In genomic region chr11:65521777-65522521, GRCh38 we compare ENCODE assay signal across 7 cellular contexts. TPM values are rescaled to one million over a fixed set of nuclear protein-coding genes. Genes with fewer than 3 reads are reported as not detected.
DNase-seq lines count a peak whose midpoint lies in the region; ATAC-seq and TF ChIP-seq lines count a peak whose summit lies in the region.
"Not testable (repeated sequence)": the region's sequence is repeated elsewhere in the genome, so short reads cannot be mapped to it uniquely, and the experiment has no call there.

No MANE protein-coding gene starts in this region.

- peak overlapping the region; percentile 85 for H3K4me3 Mint-ChIP-seq in T-helper 17 cell
- H3K4me3 Mint-ChIP-seq in activated T-helper 1 cell treated with anti-CD3 and anti-CD28 coated beads, Interleukin-12 subunit alpha, Interleukin-12 subunit beta, Interleukin-2, Interleukin-4 antibody, amounts not matched to agents 30 ng/mL and 10 ng/mL and 1 ng/mL, durations not matched to agents 14 hours and 24 hours and 36 hours: peak overlapping the region; percentile 81
- H3K4me3 Mint-ChIP-seq in naive thymus-derived CD4-positive, alpha-beta T cell: peak overlapping the region; percentile 85 to 94 (median 86)
- not testable (repeated sequence) for H3K4me3 Mint-ChIP-seq in stimulated activated naive B cell treated with anti-CD40 and anti-IgM and Interleukin-4, amounts not matched to agents 10 μg/mL and 1 μg/mL and 100 μg/mL, for 72 hours

- H3K9me2 ChIP-seq in hepatocyte (replicated peaks; ENCODE audit: insufficient read depth): not testable (repeated sequence)

- TF ChIP-seq CTCF in hepatocyte (IDR thresholded peaks at IDR 0.05; ENCODE audit: poor library complexity): not testable (repeated sequence)

- H3K4me1 ChIP-seq in hepatocyte (ENCODE audit: insufficient read depth): peaks cover 31% of the 10 kb centered on the region
- peaks cover 27 to 34% of the 10 kb centered on the region in 2 donors for H3K4me1 ChIP-seq in naive thymus-derived CD4-positive, alpha-beta T cell (ENCODE audit: control insufficient read depth in 2 of 2, insufficient read depth in 2 of 2, low read length in 2 of 2)

- peaks cover 33% of the 10 kb centered on the region for H3K4me1 Mint-ChIP-seq in T-helper 17 cell
- peaks cover 34% of the 10 kb centered on the region for H3K4me1 Mint-ChIP-seq in activated T-helper 1 cell treated with anti-CD3 and anti-CD28 coated beads, Interleukin-12 subunit alpha, Interleukin-12 subunit beta, Interleukin-2, Interleukin-4 antibody, amounts not matched to agents 30 ng/mL and 10 ng/mL and 1 ng/mL, durations not matched to agents 14 hours and 24 hours and 36 hours (ENCODE audit: low read depth)
- H3K4me1 Mint-ChIP-seq in naive thymus-derived CD4-positive, alpha-beta T cell: peaks cover 27 to 49% (median 42%) of the 10 kb centered on the region in 7 donors
- H3K4me1 Mint-ChIP-seq in stimulated activated naive B cell treated with anti-CD40 and anti-IgM and Interleukin-4, amounts not matched to agents 10 μg/mL and 1 μg/mL and 100 μg/mL, for 72 hours: peaks cover 25 to 51% of the 10 kb centered on the region in 2 donors

- peak overlapping the region; percentile 72 for H3K4me2 ChIP-seq in hepatocyte

- H2AFZ ChIP-seq in hepatocyte: not testable (repeated sequence)

- H3K36me3 Mint-ChIP-seq in T-helper 17 cell (ENCODE audit: low read depth); activated T-helper 1 cell treated with anti-CD3 and anti-CD28 coated beads, Interleukin-12 subunit alpha, Interleukin-12 subunit beta, Interleukin-2, Interleukin-4 antibody, amounts not matched to agents 30 ng/mL and 10 ng/mL and 1 ng/mL, durations not matched to agents 14 hours and 24 hours and 36 hours (ENCODE audit: low read depth); naive thymus-derived CD4-positive, alpha-beta T cell; stimulated activated naive B cell treated with anti-CD40 and anti-IgM and Interleukin-4, amounts not matched to agents 10 μg/mL and 1 μg/mL and 100 μg/mL, for 72 hours: not testable (repeated sequence)

- H3K27me3 Mint-ChIP-seq in T-helper 17 cell; activated T-helper 1 cell treated with anti-CD3 and anti-CD28 coated beads, Interleukin-12 subunit alpha, Interleukin-12 subunit beta, Interleukin-2, Interleukin-4 antibody, amounts not matched to agents 30 ng/mL and 10 ng/mL and 1 ng/mL, durations not matched to agents 14 hours and 24 hours and 36 hours (ENCODE audit: insufficient read depth); naive thymus-derived CD4-positive, alpha-beta T cell; stimulated activated naive B cell treated with anti-CD40 and anti-IgM and Interleukin-4, amounts not matched to agents 10 μg/mL and 1 μg/mL and 100 μg/mL, for 72 hours: not testable (repeated sequence)

- ATAC-seq in T-helper 17 cell; naive thymus-derived CD4-positive, alpha-beta T cell; stimulated activated naive B cell treated with anti-CD40 and anti-IgM and Interleukin-4, amounts not matched to agents 10 μg/mL and 1 μg/mL and 100 μg/mL, for 72 hours (replicated peaks): not testable (repeated sequence)

- not testable (repeated sequence) for H3K4me3 ChIP-seq in hepatocyte
- H3K4me3 ChIP-seq in naive thymus-derived CD4-positive, alpha-beta T cell (ENCODE audit: low read length): peak overlapping the region; percentile 46

- 36% methylated on average over 20 of the region's 20 CpGs for WGBS in hepatocyte (ENCODE audit: low lambda C conversion rate, missing lambda C conversion rate)

- H3K9me3 ChIP-seq in T-helper 17 cell (ENCODE audit: control insufficient read depth, low read length, poor library complexity, severe bottlenecking); hepatocyte (ENCODE audit: low read depth); naive thymus-derived CD4-positive, alpha-beta T cell (ENCODE audit: control insufficient read depth in 2 of 3, low read length in 3 of 3): not testable (repeated sequence)

- H3K27ac Mint-ChIP-seq in T-helper 17 cell: peak overlapping the region; percentile 83
- peak overlapping the region; percentile 31 for H3K27ac Mint-ChIP-seq in activated T-helper 1 cell treated with anti-CD3 and anti-CD28 coated beads, Interleukin-12 subunit alpha, Interleukin-12 subunit beta, Interleukin-2, Interleukin-4 antibody, amounts not matched to agents 30 ng/mL and 10 ng/mL and 1 ng/mL, durations not matched to agents 14 hours and 24 hours and 36 hours
- H3K27ac Mint-ChIP-seq in naive thymus-derived CD4-positive, alpha-beta T cell: peak overlapping the region; percentile 76 to 98 (median 93)
- H3K27ac Mint-ChIP-seq in stimulated activated naive B cell treated with anti-CD40 and anti-IgM and Interleukin-4, amounts not matched to agents 10 μg/mL and 1 μg/mL and 100 μg/mL, for 72 hours: peak overlapping the region; percentile 20

- intact Hi-C loops in activated T-helper 1 cell treated with anti-CD3 and anti-CD28 coated beads, Interleukin-12 subunit alpha, Interleukin-12 subunit beta, Interleukin-2, Interleukin-4 antibody, amounts not matched to agents 30 ng/mL and 10 ng/mL and 1 ng/mL, durations not matched to agents 14 hours and 24 hours and 36 hours (cut with micrococcal nuclease): not testable (repeated sequence)
- intact Hi-C loops in naive thymus-derived CD4-positive, alpha-beta T cell (cut with micrococcal nuclease): loop anchor here in 1 of 2 donors (2.0 kb wide), 1 partner anchor 13 kb away; no protein-coding TSS in a partner anchor

- CTCF ChIA-PET in naive thymus-derived CD4-positive, alpha-beta T cell (lab: Charles Lee): interaction anchor here (0.7 to 1.1 kb wide), 2 partner anchors 23 to 166 kb away, joined by 3 read pairs; partner anchors contain the start of gene MALAT1

- not testable (repeated sequence) for H3K36me3 ChIP-seq in hepatocyte (replicated peaks; ENCODE audit: insufficient read depth, low read depth); naive thymus-derived CD4-positive, alpha-beta T cell (ENCODE audit: control insufficient read depth in 2 of 3, insufficient read depth in 3 of 3, low read length in 3 of 3)

- POLR2A ChIA-PET in naive thymus-derived CD4-positive, alpha-beta T cell (lab: Charles Lee): interaction anchor here (0.6 to 9.6 kb wide), 9 partner anchors 9 to 511 kb away, joined by 3 to 97 read pairs (median 3); partner anchors contain the start of gene MALAT1

- not testable (repeated sequence) for H3K9me3 Mint-ChIP-seq in activated T-helper 1 cell treated with anti-CD3 and anti-CD28 coated beads, Interleukin-12 subunit alpha, Interleukin-12 subunit beta, Interleukin-2, Interleukin-4 antibody, amounts not matched to agents 30 ng/mL and 10 ng/mL and 1 ng/mL, durations not matched to agents 14 hours and 24 hours and 36 hours; naive thymus-derived CD4-positive, alpha-beta T cell; stimulated activated naive B cell treated with anti-CD40 and anti-IgM and Interleukin-4, amounts not matched to agents 10 μg/mL and 1 μg/mL and 100 μg/mL, for 72 hours

- H3K27ac ChIP-seq in caudate nucleus (ENCODE audit: low read depth, low read length) (peak overlapping the region; percentile 39), hepatocyte (peak overlapping the region; percentile 94)
- H3K27ac ChIP-seq in naive thymus-derived CD4-positive, alpha-beta T cell (ENCODE audit: low read depth, low read length): peak overlapping the region; percentile 73

- not testable (repeated sequence) for H3K27me3 ChIP-seq in hepatocyte; naive thymus-derived CD4-positive, alpha-beta T cell (ENCODE audit: control insufficient read depth in 2 of 2, insufficient read depth in 2 of 2, low read length in 2 of 2)

- peak; percentile 41 for DNase-seq in DMS79 treated with DMSO at 0.1 percent for 48 hours (lab: John Stamatoyannopoulos, UW)
- not testable (repeated sequence) for DNase-seq in T-helper 17 cell; activated T-helper 1 cell treated with anti-CD3 and anti-CD28 coated beads, Interleukin-12 subunit alpha, Interleukin-12 subunit beta, Interleukin-2, Interleukin-4 antibody, amounts not matched to agents 30 ng/mL and 10 ng/mL and 1 ng/mL, durations not matched to agents 14 hours and 24 hours and 36 hours (ENCODE audit: low spot score); caudate nucleus (lab: John Stamatoyannopoulos, UW); hepatocyte (ENCODE audit: low spot score); stimulated activated naive B cell treated with anti-CD40 and anti-IgM and Interleukin-4, amounts not matched to agents 10 μg/mL and 1 μg/mL and 100 μg/mL, for 72 hours
- DNase-seq in naive thymus-derived CD4-positive, alpha-beta T cell: peak in 7 of 9 donors; percentile 42 to 78 (median 62)

- peaks cover 20% of the 10 kb centered on the region for H3K79me2 ChIP-seq in hepatocyte

- H4K20me1 ChIP-seq in hepatocyte (ENCODE audit: insufficient read depth, poor library complexity, severe bottlenecking): not testable (repeated sequence)

RNA-seq across cellular contexts. Expression of gene SCYL1, which starts 2.9 kb away (rescaled TPM):
- 10 to 100 TPM; 56.6 to 61.7 TPM for total RNA-seq in T-helper 17 cell
- total RNA-seq in activated T-helper 1 cell treated with anti-CD3 and anti-CD28 coated beads, Interleukin-12 subunit alpha, Interleukin-12 subunit beta, Interleukin-2, Interleukin-4 antibody, amounts not matched to agents 30 ng/mL and 10 ng/mL and 1 ng/mL, durations not matched to agents 14 hours and 24 hours and 36 hours: 103 and 109 TPM in 2 replicates
- 80.4 and 83.9 TPM in 2 replicates for total RNA-seq in hepatocyte
- polyA plus RNA-seq in hepatocyte: 162 and 167 TPM in 2 replicates
- 10 to 100 TPM; 63.2 to 79.8 (median 70.4) TPM for total RNA-seq in naive thymus-derived CD4-positive, alpha-beta T cell
- polyA plus RNA-seq in naive thymus-derived CD4-positive, alpha-beta T cell: 10 to 100 TPM; 27.0 to 69.1 TPM

RNA-seq across cellular contexts. Expression of gene MALAT1, which starts 23.1 kb away (rescaled TPM):
- over 10,000 TPM; 25,853 to 29,025 TPM for total RNA-seq in T-helper 17 cell
- total RNA-seq in activated T-helper 1 cell treated with anti-CD3 and anti-CD28 coated beads, Interleukin-12 subunit alpha, Interleukin-12 subunit beta, Interleukin-2, Interleukin-4 antibody, amounts not matched to agents 30 ng/mL and 10 ng/mL and 1 ng/mL, durations not matched to agents 14 hours and 24 hours and 36 hours: 5,323 and 5,421 TPM in 2 replicates
- total RNA-seq in hepatocyte: 8,000 and 8,677 TPM in 2 replicates
- polyA plus RNA-seq in hepatocyte: 16,690 and 29,129 TPM in 2 replicates
- over 10,000 TPM in 4 of 5 experiments, 1,000 to 10,000 TPM in 1; 8,375 to 32,234 (median 31,408) TPM for total RNA-seq in naive thymus-derived CD4-positive, alpha-beta T cell
- polyA plus RNA-seq in naive thymus-derived CD4-positive, alpha-beta T cell: 1,000 to 10,000 TPM in 1 of 2 donors, 100 to 1,000 TPM in 1; 734 to 5,106 TPM

RNA-seq across cellular contexts. Expression of gene LTBP3, which starts 36.2 kb away (rescaled TPM):
- total RNA-seq in T-helper 17 cell (100 to 1,000 TPM; 123 to 187 TPM), hepatocyte (46.0 and 53.7 TPM in 2 replicates)
- total RNA-seq in activated T-helper 1 cell treated with anti-CD3 and anti-CD28 coated beads, Interleukin-12 subunit alpha, Interleukin-12 subunit beta, Interleukin-2, Interleukin-4 antibody, amounts not matched to agents 30 ng/mL and 10 ng/mL and 1 ng/mL, durations not matched to agents 14 hours and 24 hours and 36 hours: 97.9 and 103 TPM in 2 replicates
- 85.3 and 101 TPM in 2 replicates for polyA plus RNA-seq in hepatocyte
- total RNA-seq in naive thymus-derived CD4-positive, alpha-beta T cell: 100 to 1,000 TPM in 4 of 5 experiments, 10 to 100 TPM in 1; 91.4 to 288 (median 280) TPM
- polyA plus RNA-seq in naive thymus-derived CD4-positive, alpha-beta T cell: 10 to 100 TPM; 18.7 to 41.2 TPM

RNA-seq across cellular contexts. Expression of gene ZNRD2, which starts 48.3 kb away (rescaled TPM):
- 10 to 100 TPM; 30.3 to 39.0 TPM for total RNA-seq in T-helper 17 cell
- total RNA-seq in activated T-helper 1 cell treated with anti-CD3 and anti-CD28 coated beads, Interleukin-12 subunit alpha, Interleukin-12 subunit beta, Interleukin-2, Interleukin-4 antibody, amounts not matched to agents 30 ng/mL and 10 ng/mL and 1 ng/mL, durations not matched to agents 14 hours and 24 hours and 36 hours: 94.6 and 96.9 TPM in 2 replicates
- 20.5 and 20.8 TPM in 2 replicates for total RNA-seq in hepatocyte
- polyA plus RNA-seq in hepatocyte: 52.4 and 57.3 TPM in 2 replicates
- 10 to 100 TPM; 29.1 to 40.9 (median 32.9) TPM for total RNA-seq in naive thymus-derived CD4-positive, alpha-beta T cell
- polyA plus RNA-seq in naive thymus-derived CD4-positive, alpha-beta T cell: 10 to 100 TPM; 82.6 to 86.0 TPM

RNA-seq across cellular contexts. Expression of gene FAM89B, which starts 50.4 kb away (rescaled TPM):
- total RNA-seq in T-helper 17 cell (10 to 100 TPM; 41.2 to 44.4 TPM), hepatocyte (28.5 and 34.1 TPM in 2 replicates)
- 50.4 and 50.6 TPM in 2 replicates for total RNA-seq in activated T-helper 1 cell treated with anti-CD3 and anti-CD28 coated beads, Interleukin-12 subunit alpha, Interleukin-12 subunit beta, Interleukin-2, Interleukin-4 antibody, amounts not matched to agents 30 ng/mL and 10 ng/mL and 1 ng/mL, durations not matched to agents 14 hours and 24 hours and 36 hours
- 105 and 112 TPM in 2 replicates for polyA plus RNA-seq in hepatocyte
- total RNA-seq in naive thymus-derived CD4-positive, alpha-beta T cell: 10 to 100 TPM; 33.0 to 59.7 (median 45.3) TPM
- 100 to 1,000 TPM in 1 of 2 donors, 10 to 100 TPM in 1; 87.7 to 115 TPM for polyA plus RNA-seq in naive thymus-derived CD4-positive, alpha-beta T cell

Comparison
In these comparisons a context has a peak if more than half of its experiments do, and no peak if none do; other contexts are left out.
1. H3K27ac Mint-ChIP-seq: peak in every context shown above with its lines; median percentile 93 in naive thymus-derived CD4-positive, alpha-beta T cell; 83 in T-helper 17 cell; 31 in activated T-helper 1 cell treated with anti-CD3 and anti-CD28 coated beads, Interleukin-12 subunit alpha, Interleukin-12 subunit beta, Interleukin-2, Interleukin-4 antibody, amounts not matched to agents 30 ng/mL and 10 ng/mL and 1 ng/mL, durations not matched to agents 14 hours and 24 hours and 36 hours; 20 in stimulated activated naive B cell treated with anti-CD40 and anti-IgM and Interleukin-4, amounts not matched to agents 10 μg/mL and 1 μg/mL and 100 μg/mL, for 72 hours.
2. H3K27ac ChIP-seq: peak in every context shown above with its lines; median percentile 94 in hepatocyte; 73 in naive thymus-derived CD4-positive, alpha-beta T cell; 39 in caudate nucleus.